In genomic region chr5:53892236-53892635, GRCh38 we compare ENCODE assay signal across 28 cellular contexts.
DNase-seq lines count a peak whose midpoint lies in the region; ATAC-seq, FAIRE-seq and TF ChIP-seq lines count a peak whose summit lies in the region.
"Had no signal": no experiment of that assay in that cellular context is flagged by ENCODE, and none has a peak within 500 bp of the region (broad histone marks: within the 10 kb centered on the region; RNA-seq: fewer than 3 reads in every experiment).

No MANE protein-coding gene starts in this region.

- no peaks in the 10 kb centered on the region for H3K27me3 Mint-ChIP-seq in astrocyte (ENCODE audit: low read depth, unreplicated experiment)
- H3K27me3 Mint-ChIP-seq: CD4-positive, alpha-beta T cell had no signal

- H3K9me3 Mint-ChIP-seq in astrocyte (ENCODE audit: unreplicated experiment) = no peaks in the 10 kb centered on the region
- H3K9me3 Mint-ChIP-seq: CD4-positive, alpha-beta T cell had no signal

- no peaks in the 10 kb centered on the region for H3K36me3 Mint-ChIP-seq in astrocyte (ENCODE audit: low read depth, unreplicated experiment)

- H3K79me2 ChIP-seq in GM23248 (ENCODE audit: insufficient read depth) (no peaks in the 10 kb centered on the region), astrocyte (ENCODE audit: insufficient read depth, low read length) (no peaks in the 10 kb centered on the region)

- no peaks in the 10 kb centered on the region for H3F3A ChIP-seq in GM23248 (ENCODE audit: insufficient read depth)

- H3K9me3 ChIP-seq in GM23248 (ENCODE audit: low read depth) (no peaks in the 10 kb centered on the region), astrocyte (ENCODE audit: insufficient read depth, low read depth, low read length) (no peaks in the 10 kb centered on the region)
- H3K9me3 ChIP-seq: SK-N-SH had no signal

- H3K4me1 ChIP-seq in GM23248 (ENCODE audit: insufficient read depth) (no peaks in the 10 kb centered on the region), astrocyte (ENCODE audit: insufficient read depth, low read length) (no peaks in the 10 kb centered on the region)
- H3K4me1 ChIP-seq: BLaER1 treated with 17β-estradiol and CSF1 and Interleukin-3, amounts not matched to agents 10 nM and 100 nM had no signal

- no peaks in the 10 kb centered on the region for H3K9me2 ChIP-seq in GM23248 (ENCODE audit: insufficient read depth)
- H3K9me2 ChIP-seq: SK-N-SH had no signal

- in situ Hi-C loops in GM23248 (cut with MboI) = no loop called here

- H3K4me2 ChIP-seq in GM23248 (ENCODE audit: unreplicated experiment) (no peak overlapping the region), astrocyte (ENCODE audit: low read length) (no peak overlapping the region)
- H3K4me2 ChIP-seq: BLaER1 treated with 17β-estradiol and CSF1 and Interleukin-3, amounts not matched to agents 10 nM and 100 nM; KMS-11; SK-N-SH had no signal

- H4K20me1 ChIP-seq in GM23248 (ENCODE audit: insufficient read depth) (no peaks in the 10 kb centered on the region), astrocyte (ENCODE audit: insufficient read depth, low read length) (no peaks in the 10 kb centered on the region)
- H4K20me1 ChIP-seq: BLaER1 treated with 17β-estradiol and CSF1 and Interleukin-3, amounts not matched to agents 10 nM and 100 nM had no signal

- H3K9ac ChIP-seq in GM23248 (no peak overlapping the region), astrocyte (ENCODE audit: low read length) (no peak overlapping the region)
- H3K9ac ChIP-seq: BLaER1 treated with 17β-estradiol and CSF1 and Interleukin-3, amounts not matched to agents 10 nM and 100 nM; KMS-11; SK-N-SH had no signal

- TF ChIP-seq CTCF in AG10803 (conservative IDR thresholded peaks at IDR 0.05; ENCODE audit: low read length) (no peak), astrocyte (IDR thresholded peaks at IDR 0.05; ENCODE audit: insufficient read depth, low read depth, low read length) (no peak), foreskin fibroblast (IDR thresholded peaks at IDR 0.05; ENCODE audit: low read depth, low read length) (no peak)

- peaks cover 3% of the 10 kb centered on the region for H3K4me1 Mint-ChIP-seq in astrocyte (ENCODE audit: low read depth, unreplicated experiment)

- WGBS in GM23248 (ENCODE audit: low coverage in 1 of 2, low lambda C conversion rate in 2 of 2, missing lambda C conversion rate in 2 of 2), 2 experiments = 21 to 32% methylated on average over 1 of the region's 1 CpG

- no peak overlapping the region for H3K4me3 Mint-ChIP-seq in astrocyte (ENCODE audit: unreplicated experiment)
- H3K4me3 Mint-ChIP-seq: CD4-positive, alpha-beta T cell had no signal

- peak; percentile 32 for DNase-seq in AG10803 (ENCODE audit: low read depth)
- peak; percentile 33 for DNase-seq in GM23248
- DNase-seq in astrocyte (ENCODE audit: low read depth) = no peak
- DNase-seq in foreskin fibroblast = peak; percentile 14 to 47
- DNase-seq in NK-92 (lab: John Stamatoyannopoulos, UW; ENCODE audit: unreplicated experiment) = no peak
- DNase-seq: AML-193; CD4-positive, alpha-beta T cell; GOT3; HCEC 1CT; MM.1S; NCI-H1105; NCI-H1436 treated with DMSO at 0.1 percent for 48 hours; NCI-H187 treated with DMSO at 0.1 percent for 48 hours; NCI-H2171 treated with DMSO at 0.1 percent for 48 hours; NCI-H524 treated with DMSO at 0.1 percent for 48 hours; NCI-H774; NK-92 treated with Interleukin-12 subunit alpha and Interleukin-12 subunit beta, amount 100 ng/mL, for 24 hours; PC-3; SK-N-SH; SW 1271 had no signal

- H2AFZ ChIP-seq in GM23248 (peak overlapping the region; percentile 72), astrocyte (ENCODE audit: low read depth, low read length) (no peak overlapping the region)

- peak overlapping the region; percentile 50 for H3K27ac Mint-ChIP-seq in astrocyte (ENCODE audit: unreplicated experiment)
- H3K27ac Mint-ChIP-seq: CD4-positive, alpha-beta T cell had no signal

- H3K27ac ChIP-seq in GM23248 = no peak overlapping the region
- H3K27ac ChIP-seq in astrocyte (ENCODE audit: low read depth, low read length) = no peak overlapping the region
- H3K27ac ChIP-seq: BLaER1 treated with 17β-estradiol and CSF1 and Interleukin-3, amounts not matched to agents 10 nM and 100 nM; KMS-11 had no signal

- H3K4me3 ChIP-seq in AG10803 (ENCODE audit: low read length) (no peak overlapping the region), GM23248 (no peak overlapping the region), astrocyte (ENCODE audit: insufficient read depth, low read depth, low read length) (no peak overlapping the region), foreskin fibroblast (ENCODE audit: low read depth in 1 of 2, low read length in 2 of 2) (no peak overlapping the region)
- H3K4me3 ChIP-seq: BLaER1 treated with 17β-estradiol and CSF1 and Interleukin-3, amounts not matched to agents 10 nM and 100 nM; GM12878 had no signal

- ATAC-seq in GM21717 (IDR thresholded peaks at IDR 0.05; ENCODE audit: unreplicated experiment) = no peak
- ATAC-seq in GM21528 (IDR thresholded peaks at IDR 0.05; ENCODE audit: low FRiP score, unreplicated experiment) = no peak
- ATAC-seq in HG03342 (IDR thresholded peaks at IDR 0.05; ENCODE audit: unreplicated experiment) = no peak
- ATAC-seq: GM12878, PC-3 had no signal

- FAIRE-seq in astrocyte (lab: Jason Lieb, UNC) = no peak
- FAIRE-seq: D721Med, G401.6, GM12878 had no signal

- H3K36me3 ChIP-seq in GM23248 (ENCODE audit: low read depth) = no peaks in the 10 kb centered on the region
- H3K36me3 ChIP-seq in astrocyte (ENCODE audit: insufficient read depth, low read length) = no peaks in the 10 kb centered on the region

- H3K27me3 ChIP-seq in GM23248 (replicated peaks; ENCODE audit: insufficient read depth) (no peaks in the 10 kb centered on the region), astrocyte (ENCODE audit: insufficient read depth, low read length) (no peaks in the 10 kb centered on the region)
- H3K27me3 ChIP-seq: BLaER1 treated with 17β-estradiol and CSF1 and Interleukin-3, amounts not matched to agents 10 nM and 100 nM had no signal

Comparison
In these comparisons a context has a peak if more than half of its experiments do, and no peak if none do; other contexts are left out.
1. DNase-seq: peak in AG10803 (single experiment), GM23248 (single experiment) and foreskin fibroblast (2 of 2); none in astrocyte (single experiment) and NK-92 (single experiment).